Comparison of ENCODE assay signal across 8 cellular contexts in the genomic region with DNA sequence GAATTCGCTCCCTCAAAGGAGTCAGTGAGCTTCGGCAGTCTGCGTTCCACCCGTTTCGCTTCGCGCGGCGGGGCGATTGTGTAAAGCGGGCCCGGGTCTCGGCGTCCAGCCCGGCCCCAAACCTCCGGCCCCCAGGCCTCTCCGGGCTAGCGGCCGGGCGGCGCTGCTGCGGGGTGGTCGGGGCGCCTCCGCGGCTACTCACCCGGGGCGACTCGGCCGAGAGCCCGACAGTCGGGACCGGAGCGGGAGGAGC.
A peak's percentile ranks its signal among the peaks of the same experiment; 100 is the strongest.
DNase-seq lines count a peak whose midpoint lies in the region; ATAC-seq and TF ChIP-seq lines count a peak whose summit lies in the region.

No MANE protein-coding gene starts in this region.

- no peaks in the 10 kb centered on the region for H3K9me3 ChIP-seq in mucosa of rectum (ENCODE audit: control insufficient read depth in 2 of 2, low read length in 2 of 2)

- DNase-seq in stimulated activated naive CD8-positive, alpha-beta T cell treated with anti-CD3 and anti-CD28 coated beads, Interleukin-15, Interleukin-2, amounts not matched to agents 100 U/mL and 50 U/mL, for 24 hours = no peak
- DNase-seq in cardiac fibroblast (ENCODE audit: low read depth in 2 of 2) (no peak), DMS153 (lab: John Stamatoyannopoulos, UW) (no peak)
- DNase-seq in activated CD4-positive, CD25-positive, alpha-beta regulatory T cell (lab: John Stamatoyannopoulos, UW) = no peak

- H3K36me3 Mint-ChIP-seq in stimulated activated naive CD8-positive, alpha-beta T cell treated with anti-CD3 and anti-CD28 coated beads, Interleukin-15, Interleukin-2, amounts not matched to agents 100 ng/mL and 50 ng/mL, for 24 hours (ENCODE audit: low read depth) = no peaks in the 10 kb centered on the region

- H3K9ac ChIP-seq in mucosa of rectum (ENCODE audit: low read depth in 1 of 2, low read length in 2 of 2) = peak overlapping the region in 1 of 2 donors; percentile 81

- peak overlapping the region; percentile 60 for H3K4me3 Mint-ChIP-seq in stimulated activated naive CD8-positive, alpha-beta T cell treated with anti-CD3 and anti-CD28 coated beads, Interleukin-15, Interleukin-2, amounts not matched to agents 100 ng/mL and 50 ng/mL, for 24 hours

- H3K27me3 Mint-ChIP-seq in stimulated activated naive CD8-positive, alpha-beta T cell treated with anti-CD3 and anti-CD28 coated beads, Interleukin-15, Interleukin-2, amounts not matched to agents 100 ng/mL and 50 ng/mL, for 24 hours = peaks cover 58% of the 10 kb centered on the region

- H3K27ac Mint-ChIP-seq in stimulated activated naive CD8-positive, alpha-beta T cell treated with anti-CD3 and anti-CD28 coated beads, Interleukin-15, Interleukin-2, amounts not matched to agents 100 ng/mL and 50 ng/mL, for 24 hours = no peak overlapping the region

- TF ChIP-seq CTCF in cardiac fibroblast (IDR thresholded peaks at IDR 0.05; ENCODE audit: low read depth, low read length) = no peak

- H3K27ac ChIP-seq in mucosa of rectum (ENCODE audit: low read depth in 2 of 2, low read length in 2 of 2) = peak overlapping the region; percentile 79 to 92

- ATAC-seq in stimulated activated naive CD8-positive, alpha-beta T cell treated with anti-CD3 and anti-CD28 coated beads, Interleukin-15, Interleukin-2, amounts not matched to agents 100 U/mL and 50 U/mL, for 24 hours = no peak
- no peak for ATAC-seq in HG03571 (IDR thresholded peaks at IDR 0.05; ENCODE audit: unreplicated experiment)
- no peak for ATAC-seq in HG03378 (IDR thresholded peaks at IDR 0.05; ENCODE audit: unreplicated experiment)

- H3K9me3 Mint-ChIP-seq in stimulated activated naive CD8-positive, alpha-beta T cell treated with anti-CD3 and anti-CD28 coated beads, Interleukin-15, Interleukin-2, amounts not matched to agents 100 ng/mL and 50 ng/mL, for 24 hours = no peaks in the 10 kb centered on the region

- H3K27me3 ChIP-seq in mucosa of rectum (ENCODE audit: control insufficient read depth in 2 of 2, insufficient read depth in 2 of 2, low read length in 2 of 2) = peaks cover 0 to 3% of the 10 kb centered on the region in 2 donors

- H3K36me3 ChIP-seq in mucosa of rectum (ENCODE audit: control insufficient read depth in 2 of 2, insufficient read depth in 2 of 2, low read length in 2 of 2) = no peaks in the 10 kb centered on the region

- H3K4me3 ChIP-seq in cardiac fibroblast (replicated peaks in 1 of 2; ENCODE audit: low read depth in 2 of 2, low read length in 2 of 2) (peak overlapping the region; percentile 45 to 51), mucosa of rectum (ENCODE audit: low read length in 2 of 2) (peak overlapping the region; percentile 65 to 76)

- H3K4me1 ChIP-seq in mucosa of rectum (ENCODE audit: control insufficient read depth in 2 of 2, insufficient read depth in 2 of 2, low read length in 2 of 2) = peaks cover 30 to 41% of the 10 kb centered on the region in 2 donors

- peaks cover 4% of the 10 kb centered on the region for H3K4me1 Mint-ChIP-seq in stimulated activated naive CD8-positive, alpha-beta T cell treated with anti-CD3 and anti-CD28 coated beads, Interleukin-15, Interleukin-2, amounts not matched to agents 100 ng/mL and 50 ng/mL, for 24 hours (ENCODE audit: low read depth)
